15 cellular contexts compared by ENCODE assay signal in the genomic region with DNA sequence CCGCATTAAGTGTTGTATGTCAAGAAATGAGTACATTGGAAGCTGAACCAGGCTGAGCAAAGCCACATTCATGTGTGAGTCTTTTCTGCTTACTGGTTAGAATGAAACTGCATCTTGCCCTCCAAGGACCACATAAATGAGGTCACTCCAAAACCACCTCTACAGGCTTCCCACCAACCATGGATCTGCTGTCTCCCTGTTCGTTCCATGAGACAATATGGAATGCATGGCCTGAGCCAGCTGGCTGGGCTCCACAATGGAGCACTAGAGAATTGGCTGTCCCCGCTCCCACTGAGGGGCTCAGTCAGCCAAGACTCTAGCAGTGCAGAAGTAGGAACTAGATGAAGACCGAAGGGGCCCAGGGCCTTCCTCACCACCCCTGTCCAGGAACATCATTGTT.
DNase-seq lines count a peak whose midpoint lies in the region; ATAC-seq and TF ChIP-seq lines count a peak whose summit lies in the region.
"Had no signal": no experiment of that assay in that cellular context is flagged by ENCODE, and none has a peak within 500 bp of the region (broad histone marks: within the 10 kb centered on the region; RNA-seq: fewer than 3 reads in every experiment).

No MANE protein-coding gene starts in this region.

- peak overlapping the region; percentile 32 for H3K27ac ChIP-seq in AG04450 (ENCODE audit: low read depth, low read length)
- peak overlapping the region; percentile 39 to 64 for H3K27ac ChIP-seq in mucosa of rectum (ENCODE audit: low read depth in 2 of 2, low read length in 2 of 2)
- H3K27ac ChIP-seq: SJSA1 had no signal

- no peak for ATAC-seq in GM21825 (IDR thresholded peaks at IDR 0.05; ENCODE audit: unreplicated experiment)

- no peak for TF ChIP-seq CTCF in AG04450 (IDR thresholded peaks at IDR 0.05; ENCODE audit: low read depth, low read length)
- TF ChIP-seq CTCF in fibroblast of mammary gland (conservative IDR thresholded peaks at IDR 0.05; ENCODE audit: control insufficient read depth, insufficient read depth, low read depth, low read length) = no peak

- H3K4me1 ChIP-seq in mucosa of rectum (ENCODE audit: control insufficient read depth in 2 of 2, insufficient read depth in 2 of 2, low read length in 2 of 2) = peaks cover 21 to 26% of the 10 kb centered on the region in 2 donors
- H3K4me1 ChIP-seq: SJSA1 had no signal

- CTCF ChIA-PET in AG04450 (lab: Charles Lee) = no interaction called here

- H3K27me3 ChIP-seq in AG04450 (ENCODE audit: control insufficient read depth, insufficient read depth, low read length) (no peaks in the 10 kb centered on the region), mucosa of rectum (ENCODE audit: control insufficient read depth in 2 of 2, insufficient read depth in 2 of 2, low read length in 2 of 2) (no peaks in the 10 kb centered on the region)
- H3K27me3 ChIP-seq: SJSA1 had no signal

- no peaks in the 10 kb centered on the region for H3K4me1 Mint-ChIP-seq in T-helper 2 cell treated with Interferon-gamma antibody and Interleukin-4, amounts not matched to agents 5 μg/mL and 100 μg/mL, for 36 hours (ENCODE audit: low read depth)

- H3K27ac Mint-ChIP-seq in T-helper 2 cell treated with Interferon-gamma antibody and Interleukin-4, amounts not matched to agents 5 μg/mL and 100 μg/mL, for 36 hours = no peak overlapping the region

- DNase-seq in AG04450 (ENCODE audit: low read depth, low spot score) (no peak), NCI-H1092 treated with DMSO at 0.1 percent for 48 hours (lab: John Stamatoyannopoulos, UW) (peak; percentile 50), fibroblast of mammary gland (ENCODE audit: low read depth) (peak; percentile 72), KG1 (lab: John Stamatoyannopoulos, UW) (no peak), amniotic stem cell (lab: John Stamatoyannopoulos, UW) (no peak)
- no peak for DNase-seq in T-helper 2 cell treated with Interferon-gamma antibody and Interleukin-4, amounts not matched to agents 5 μg/mL and 100 μg/mL, for 36 hours (ENCODE audit: low spot score)
- DNase-seq: activated T-cell treated with anti-CD3 and anti-CD28 coated beads, Interleukin-2, amount 50 U/mL, for 48 hours; AML-193; central memory CD4-positive, alpha-beta T cell; GDM1; stimulated activated CD4-positive, alpha-beta T cell treated with anti-CD3 and anti-CD28 coated beads, Interleukin-15, amount 100 ng/mL, for 24 hours had no signal

- POLR2A ChIA-PET in AG04450 (lab: Yijun Ruan, JAX) = interaction anchor here (0.6 to 1.2 kb wide), 2 partner anchors 14 to 36 kb away, joined by 3 to 4 read pairs; no protein-coding TSS in a partner anchor

- no peak overlapping the region for H3K4me3 Mint-ChIP-seq in T-helper 2 cell treated with Interferon-gamma antibody and Interleukin-4, amounts not matched to agents 5 μg/mL and 100 μg/mL, for 36 hours
- H3K4me3 Mint-ChIP-seq: neural crest cell had no signal

- no peaks in the 10 kb centered on the region for H3K27me3 Mint-ChIP-seq in T-helper 2 cell treated with Interferon-gamma antibody and Interleukin-4, amounts not matched to agents 5 μg/mL and 100 μg/mL, for 36 hours (ENCODE audit: low read depth)

- H3K9me3 ChIP-seq in AG04450 (ENCODE audit: control insufficient read depth, insufficient read depth, low read length) (peaks cover 3% of the 10 kb centered on the region; the same call in 1 of the 2 replicates), mucosa of rectum (ENCODE audit: control insufficient read depth in 2 of 2, low read length in 2 of 2) (no peaks in the 10 kb centered on the region)
- H3K9me3 ChIP-seq: SJSA1 had no signal

- H3K9ac ChIP-seq in mucosa of rectum (ENCODE audit: low read depth in 1 of 2, low read length in 2 of 2) = no peak overlapping the region

- H3K36me3 ChIP-seq in mucosa of rectum (ENCODE audit: control insufficient read depth in 2 of 2, insufficient read depth in 2 of 2, low read length in 2 of 2) = peaks cover 2 to 3% of the 10 kb centered on the region in 2 donors

- no peaks in the 10 kb centered on the region for H3K36me3 Mint-ChIP-seq in T-helper 2 cell treated with Interferon-gamma antibody and Interleukin-4, amounts not matched to agents 5 μg/mL and 100 μg/mL, for 36 hours (ENCODE audit: low read depth)

- H3K4me3 ChIP-seq in AG04450 (ENCODE audit: low read depth, low read length) (no peak overlapping the region), fibroblast of mammary gland (ENCODE audit: control insufficient read depth, low read depth, low read length) (no peak overlapping the region), mucosa of rectum (ENCODE audit: low read length in 2 of 2) (peak overlapping the region; percentile 14 to 16)
- H3K4me3 ChIP-seq: SJSA1 had no signal

- no peaks in the 10 kb centered on the region for H3K9me3 Mint-ChIP-seq in T-helper 2 cell treated with Interferon-gamma antibody and Interleukin-4, amounts not matched to agents 5 μg/mL and 100 μg/mL, for 36 hours
- H3K9me3 Mint-ChIP-seq: neural crest cell had no signal

Comparison
In these comparisons a context has a peak if more than half of its experiments do, and no peak if none do; other contexts are left out.
1. DNase-seq: peak in NCI-H1092 treated with DMSO at 0.1 percent for 48 hours (single experiment) and fibroblast of mammary gland (single experiment); none in AG04450 (single experiment), KG1 (single experiment), T-helper 2 cell treated with Interferon-gamma antibody and Interleukin-4, amounts not matched to agents 5 μg/mL and 100 μg/mL, for 36 hours (single experiment) and amniotic stem cell (single experiment).
2. H3K4me3 ChIP-seq: peak in mucosa of rectum (2 of 2); none in AG04450 (single experiment) and fibroblast of mammary gland (single experiment).